8 cellular contexts compared by ENCODE assay signal in genomic region chr3:195259564-195260285, GRCh38. TPM values are rescaled to one million over a fixed set of nuclear protein-coding genes. Genes with fewer than 3 reads are reported as not detected.
DNase-seq lines count a peak whose midpoint lies in the region; ATAC-seq and TF ChIP-seq lines count a peak whose summit lies in the region.

No MANE protein-coding gene starts in this region.

- no peak overlapping the region for H2BK12ac ChIP-seq in neuronal stem cell (ENCODE audit: low read length)

- WGBS in neuronal stem cell (ENCODE audit: extremely low coverage in 2 of 2, insufficient read length in 2 of 2, insufficient replicate concordance in 1 of 2), 2 donors, result no CpG with 5 or more reads among the region's 79 CpGs

- H3K27ac ChIP-seq in RWPE1 (peak overlapping the region; percentile 83), foreskin keratinocyte (no peak overlapping the region), neuronal stem cell (replicated peaks; ENCODE audit: low read length) (no peak overlapping the region), subcutaneous abdominal adipose tissue (ENCODE audit: low read depth, low read length) (peak overlapping the region; percentile 78)

- ATAC-seq in foreskin keratinocyte, result peak; percentile 75

- peak overlapping the region; percentile 96 for H2AFZ ChIP-seq in neuronal stem cell (ENCODE audit: low read length)

- H2BK5ac ChIP-seq in neuronal stem cell (ENCODE audit: low read length), result no peak overlapping the region

- H2BK120ac ChIP-seq in neuronal stem cell (ENCODE audit: low read depth, low read length), result peak overlapping the region; percentile 75

- H3K18ac ChIP-seq in neuronal stem cell (ENCODE audit: low read length), result peak overlapping the region; percentile 96

- peak overlapping the region; percentile 84 for H3K4me2 ChIP-seq in neuronal stem cell (ENCODE audit: insufficient read depth, low read length, poor library complexity, severe bottlenecking)

- POLR2A ChIA-PET in RWPE1 (lab: Yijun Ruan, JAX; ENCODE audit: low non-redundant PET), result no interaction called here

- H2AK5ac ChIP-seq in neuronal stem cell (ENCODE audit: low read depth, low read length), result peak overlapping the region; percentile 3

- H3K9me3 ChIP-seq in neuronal stem cell (replicated peaks in 1 of 2; ENCODE audit: control insufficient read depth in 2 of 2, insufficient read depth in 1 of 2, low read depth in 1 of 2, low read length in 2 of 2), result no peaks in the 10 kb centered on the region
- no peaks in the 10 kb centered on the region for H3K9me3 ChIP-seq in subcutaneous abdominal adipose tissue (ENCODE audit: control insufficient read depth in 5 of 5, low read length in 5 of 5)

- CTCF ChIA-PET in RWPE1 (lab: Yijun Ruan, JAX), result interaction anchor here (0.6 to 1.0 kb wide), 2 partner anchors 11 to 1186 kb away, joined by 3 read pairs; partner anchors contain the start of gene XXYLT1

- no peak overlapping the region for H3K14ac ChIP-seq in neuronal stem cell (ENCODE audit: low read length)

- H3K4me1 ChIP-seq in foreskin keratinocyte (no peaks in the 10 kb centered on the region), neuronal stem cell (ENCODE audit: control insufficient read depth in 2 of 2, insufficient read depth in 1 of 2, low read depth in 1 of 2, low read length in 2 of 2) (peaks cover 12 to 17% of the 10 kb centered on the region in 2 donors), subcutaneous abdominal adipose tissue (ENCODE audit: control insufficient read depth in 5 of 5, insufficient read depth in 5 of 5, low read length in 5 of 5) (peaks cover 4 to 28% (median 23%) of the 10 kb centered on the region in 5 donors)

- H3K27me3 ChIP-seq in foreskin keratinocyte (no peaks in the 10 kb centered on the region), neuronal stem cell (ENCODE audit: control insufficient read depth in 3 of 3, insufficient read depth in 3 of 3, low read depth in 1 of 3, low read length in 3 of 3) (no peaks in the 10 kb centered on the region), subcutaneous abdominal adipose tissue (ENCODE audit: control insufficient read depth in 5 of 5, insufficient read depth in 4 of 5, low read length in 5 of 5) (no peaks in the 10 kb centered on the region)

- no peak overlapping the region for H4K8ac ChIP-seq in neuronal stem cell (ENCODE audit: low read depth, low read length)

- no peak overlapping the region for H3K4ac ChIP-seq in neuronal stem cell (ENCODE audit: low read length)

- H3K9ac ChIP-seq in neuronal stem cell (ENCODE audit: low read depth, low read length, poor library complexity) (peak overlapping the region; percentile 86), subcutaneous abdominal adipose tissue (ENCODE audit: low read length in 5 of 5) (peak overlapping the region in 4 of 5 donors; percentile 50 to 74 (median 62))

- peaks cover 0 to 4% of the 10 kb centered on the region in 2 donors for H3K36me3 ChIP-seq in neuronal stem cell (replicated peaks in 1 of 2; ENCODE audit: control insufficient read depth in 2 of 2, insufficient read depth in 2 of 2, low read length in 2 of 2)
- peaks cover 0 to 6% (median 2%) of the 10 kb centered on the region in 5 donors for H3K36me3 ChIP-seq in subcutaneous abdominal adipose tissue (ENCODE audit: control insufficient read depth in 5 of 5, insufficient read depth in 5 of 5, low read length in 5 of 5)

- in situ Hi-C loops in G401 (cut with HindIII; ENCODE audit: low sequenced_read_pairs), result no loop called here

- H2BK15ac ChIP-seq in neuronal stem cell (ENCODE audit: low read length), result no peak overlapping the region

- TF ChIP-seq CTCF in LNCAP (IDR thresholded peaks at IDR 0.05) (peak; percentile 98), RWPE1 (conservative IDR thresholded peaks at IDR 0.05; ENCODE audit: low read depth) (peak; percentile 97), foreskin keratinocyte (conservative IDR thresholded peaks at IDR 0.05) (peak; percentile 80)

- peak overlapping the region; percentile 3 for H3K23ac ChIP-seq in neuronal stem cell (ENCODE audit: low read depth, low read length, poor library complexity)

- no peaks in the 10 kb centered on the region for H3K79me1 ChIP-seq in neuronal stem cell (ENCODE audit: low read depth, low read length)

- H3K4me3 ChIP-seq in neuronal stem cell (ENCODE audit: low read length in 2 of 2), result peak overlapping the region; percentile 58 to 78
- H3K4me3 ChIP-seq in subcutaneous abdominal adipose tissue (ENCODE audit: low read depth in 1 of 5, low read length in 5 of 5), result peak overlapping the region in 4 of 5 donors; percentile 53 to 75 (median 72)

- DNase-seq in G401 (ENCODE audit: low spot score) (peak; percentile 83), GOT3 (lab: John Stamatoyannopoulos, UW) (peak; percentile 82), RWPE1 (ENCODE audit: low spot score) (peak; percentile 91), activated gamma-delta T cell (lab: John Stamatoyannopoulos, UW) (peak; percentile 91), foreskin keratinocyte (peak; percentile 35 to 69), neuronal stem cell (ENCODE audit: low spot score) (peak; percentile 90)

- no peak overlapping the region for H4K91ac ChIP-seq in neuronal stem cell (ENCODE audit: low read depth, low read length, poor library complexity)

RNA-seq across cellular contexts. Expression of gene XXYLT1, which starts 11.2 kb away (rescaled TPM):
- 60.7 and 80.3 TPM in 2 replicates for total RNA-seq in G401 (2014; rRNA removed; shearing (Covaris generic))
- total RNA-seq in foreskin keratinocyte, result 7.8 and 10.0 TPM in 2 replicates
- 5.5 and 7.7 TPM in 2 replicates for polyA plus RNA-seq in foreskin keratinocyte
- 33.7 TPM for polyA plus RNA-seq in neuronal stem cell (2013, experiment 1 of 2)
- 33.8 TPM for polyA plus RNA-seq in neuronal stem cell (2013, experiment 2 of 2)

Comparison
In these comparisons a context has a peak if more than half of its experiments do, and no peak if none do; other contexts are left out.
1. H3K27ac ChIP-seq: peak in RWPE1 (single experiment) and subcutaneous abdominal adipose tissue (single experiment); none in foreskin keratinocyte (single experiment) and neuronal stem cell (single experiment).
2. Peak in every context shown above with its lines, with median percentiles within 50 percentile points of each other: DNase-seq and CTCF ChIP-seq.